In the genomic region with DNA sequence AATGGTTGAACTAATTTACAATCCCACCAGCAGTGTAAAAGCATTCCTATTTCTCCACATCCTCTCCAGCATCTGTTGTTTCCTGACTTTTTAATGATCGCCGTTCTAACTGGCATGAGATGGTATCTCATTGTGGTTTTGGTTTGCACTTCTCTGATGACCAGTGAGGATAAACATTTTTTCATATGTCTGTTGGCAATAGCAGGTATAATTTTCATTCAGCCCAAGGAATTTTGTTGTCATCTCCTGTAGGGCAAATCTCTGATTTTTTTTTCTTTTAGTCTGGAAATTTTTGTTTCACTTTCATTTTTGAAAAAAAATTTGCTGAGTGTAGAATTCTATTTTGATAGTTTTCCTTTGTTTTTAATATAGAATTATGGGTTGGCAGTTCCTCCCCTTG, we compare ENCODE assay signal across 8 cellular contexts.
DNase-seq lines count a peak whose midpoint lies in the region; ATAC-seq, FAIRE-seq and TF ChIP-seq lines count a peak whose summit lies in the region.
"Not testable (repeated sequence)": the region's sequence is repeated elsewhere in the genome, so short reads cannot be mapped to it uniquely, and the experiment has no call there.

No MANE protein-coding gene starts in this region.

- TF ChIP-seq POLR2A in HepG2 (IDR thresholded peaks at IDR 0.05; ENCODE audit: insufficient read depth in 1 of 2, low read depth in 2 of 2, low read length in 2 of 2), result not testable (repeated sequence)

- TF ChIP-seq EP300 in HepG2 (IDR thresholded peaks at IDR 0.05; ENCODE audit: low read depth in 2 of 2, low read length in 2 of 2); HepG2 (CRISPR knock-in tag; IDR thresholded peaks at IDR 0.05; ENCODE audit: borderline replicate concordance): not testable (repeated sequence)

- DNase-seq in CD14-positive monocyte (ENCODE audit: low spot score); WTC11 (ENCODE audit: low spot score); activated T-helper 2 cell treated with anti-CD3 and anti-CD28 coated beads, Interferon-gamma antibody, Interleukin-2, Interleukin-4, amounts not matched to agents 10 μg/mL and 5 μg/mL and 100 μg/mL, durations not matched to agents 14 hours and 24 hours and 36 hours (ENCODE audit: low spot score); brain microvascular endothelial cell; HepG2 (ENCODE audit: low spot score); stimulated activated effector memory CD8-positive, alpha-beta T cell treated with anti-CD3 and anti-CD28 coated beads, Interleukin-12 subunit alpha, Interleukin-12 subunit beta, amount 100 ng/mL, for 72 hours (ENCODE audit: low spot score in 2 of 2): not testable (repeated sequence)
- DNase-seq in H4 (ENCODE audit: low spot score), result peak; percentile 31

- H3K9me3 ChIP-seq in OCI-LY3 (ENCODE audit: insufficient read depth, low read length); HepG2 (ENCODE audit: low read length): not testable (repeated sequence)

- not testable (repeated sequence) for H3K27me3 Mint-ChIP-seq in CD14-positive monocyte (ENCODE audit: low read depth in 3 of 3); WTC11 (ENCODE audit: low read depth); activated T-helper 2 cell treated with anti-CD3 and anti-CD28 coated beads, Interferon-gamma antibody, Interleukin-2, Interleukin-4, amounts not matched to agents 10 μg/mL and 5 μg/mL and 100 μg/mL, durations not matched to agents 14 hours and 24 hours and 36 hours (ENCODE audit: low read depth)

- H3K9me3 Mint-ChIP-seq in CD14-positive monocyte; WTC11; activated T-helper 2 cell treated with anti-CD3 and anti-CD28 coated beads, Interferon-gamma antibody, Interleukin-2, Interleukin-4, amounts not matched to agents 10 μg/mL and 5 μg/mL and 100 μg/mL, durations not matched to agents 14 hours and 24 hours and 36 hours; stimulated activated effector memory CD8-positive, alpha-beta T cell treated with anti-CD3 and anti-CD28 coated beads, Interleukin-12 subunit alpha, Interleukin-12 subunit beta, amount 100 ng/mL, for 72 hours: not testable (repeated sequence)

- not testable (repeated sequence) for H3K79me2 ChIP-seq in OCI-LY3 (ENCODE audit: low read length); HepG2 (ENCODE audit: insufficient read depth, low read length)

- H3K9ac ChIP-seq in OCI-LY3 (ENCODE audit: low read length); HepG2 (ENCODE audit: insufficient read depth, low read depth, low read length): not testable (repeated sequence)

- H3K27me3 ChIP-seq in OCI-LY3 (ENCODE audit: low read depth, low read length); brain microvascular endothelial cell (replicated peaks); HepG2 (ENCODE audit: control insufficient read depth in 1 of 2, insufficient read depth in 2 of 2, low read length in 2 of 2): not testable (repeated sequence)

- not testable (repeated sequence) for TF ChIP-seq CTCF in CD14-positive monocyte (IDR thresholded peaks at IDR 0.05); OCI-LY3 (IDR thresholded peaks at IDR 0.05; ENCODE audit: low read depth, low read length); WTC11 (IDR thresholded peaks at IDR 0.05); brain microvascular endothelial cell (IDR thresholded peaks at IDR 0.05; ENCODE audit: low read depth, low read length, missing control alignments); HepG2 (CRISPR knock-in tag; IDR thresholded peaks at IDR 0.05)

- not testable (repeated sequence) for H3K4me1 ChIP-seq in OCI-LY3 (ENCODE audit: low read length); HepG2 (ENCODE audit: insufficient read depth, low read length)

- peak overlapping the region; percentile 51 to 82 for H3K4me3 Mint-ChIP-seq in CD14-positive monocyte
- H3K4me3 Mint-ChIP-seq in WTC11, result not testable (repeated sequence)
- peak overlapping the region; percentile 74 for H3K4me3 Mint-ChIP-seq in activated T-helper 2 cell treated with anti-CD3 and anti-CD28 coated beads, Interferon-gamma antibody, Interleukin-2, Interleukin-4, amounts not matched to agents 10 μg/mL and 5 μg/mL and 100 μg/mL, durations not matched to agents 14 hours and 24 hours and 36 hours (ENCODE audit: low read depth)
- peak overlapping the region; percentile 41 for H3K4me3 Mint-ChIP-seq in stimulated activated effector memory CD8-positive, alpha-beta T cell treated with anti-CD3 and anti-CD28 coated beads, Interleukin-12 subunit alpha, Interleukin-12 subunit beta, amount 100 ng/mL, for 72 hours

- not testable (repeated sequence) for H3K36me3 ChIP-seq in OCI-LY3 (replicated peaks; ENCODE audit: low read depth, low read length); brain microvascular endothelial cell (replicated peaks); HepG2 (replicated peaks in 1 of 2; ENCODE audit: control insufficient read depth in 1 of 2, insufficient read depth in 2 of 2, low read length in 2 of 2)

- H3K27ac Mint-ChIP-seq in CD14-positive monocyte; activated T-helper 2 cell treated with anti-CD3 and anti-CD28 coated beads, Interferon-gamma antibody, Interleukin-2, Interleukin-4, amounts not matched to agents 10 μg/mL and 5 μg/mL and 100 μg/mL, durations not matched to agents 14 hours and 24 hours and 36 hours: not testable (repeated sequence)
- peak overlapping the region; percentile 64; the same call in 1 of the 2 replicates for H3K27ac Mint-ChIP-seq in WTC11
- peak overlapping the region; percentile 52 for H3K27ac Mint-ChIP-seq in stimulated activated effector memory CD8-positive, alpha-beta T cell treated with anti-CD3 and anti-CD28 coated beads, Interleukin-12 subunit alpha, Interleukin-12 subunit beta, amount 100 ng/mL, for 72 hours

- in situ Hi-C loops in brain microvascular endothelial cell (cut with HindIII; ENCODE audit: low pct_ligation_motif_present, low sequenced_read_pairs); HepG2 (cut with HindIII; ENCODE audit: extremely low pct_ligation_motif_present, low pct_unique_long_range_greater_than_20kb): not testable (repeated sequence)

- intact Hi-C loops in CD14-positive monocyte (cut with micrococcal nuclease); activated T-helper 2 cell treated with anti-CD3 and anti-CD28 coated beads, Interferon-gamma antibody, Interleukin-2, Interleukin-4, amounts not matched to agents 10 μg/mL and 5 μg/mL and 100 μg/mL, durations not matched to agents 14 hours and 24 hours and 36 hours (cut with micrococcal nuclease); HepG2 (cut with micrococcal nuclease; ENCODE audit: unreplicated experiment): not testable (repeated sequence)

- H3K4me1 Mint-ChIP-seq in CD14-positive monocyte; WTC11; activated T-helper 2 cell treated with anti-CD3 and anti-CD28 coated beads, Interferon-gamma antibody, Interleukin-2, Interleukin-4, amounts not matched to agents 10 μg/mL and 5 μg/mL and 100 μg/mL, durations not matched to agents 14 hours and 24 hours and 36 hours (ENCODE audit: low read depth); stimulated activated effector memory CD8-positive, alpha-beta T cell treated with anti-CD3 and anti-CD28 coated beads, Interleukin-12 subunit alpha, Interleukin-12 subunit beta, amount 100 ng/mL, for 72 hours: not testable (repeated sequence)

- not testable (repeated sequence) for H3K27ac ChIP-seq in OCI-LY3 (ENCODE audit: low read length); brain microvascular endothelial cell; HepG2 (ENCODE audit: extremely low read length, insufficient read depth, low read length)

- not testable (repeated sequence) for BruUV-seq in HepG2 (replicated peaks; lab: Mats Ljungman, UMichigan)

- H3K4me3 ChIP-seq in OCI-LY3 (ENCODE audit: low read length), result peak overlapping the region; percentile 67
- peak overlapping the region; percentile 31 for H3K4me3 ChIP-seq in brain microvascular endothelial cell (ENCODE audit: low read depth, low read length)
- H3K4me3 ChIP-seq in HepG2 (replicated peaks in 1 of 3; ENCODE audit: insufficient read depth in 1 of 3, low read depth in 2 of 3, low read length in 3 of 3), result not testable (repeated sequence)

- CTCF ChIA-PET in WTC11 (lab: Charles Lee); HepG2 (lab: Yijun Ruan, JAX; ENCODE audit: low intra/inter-chr PET ratio, low total read pairs): not testable (repeated sequence)

- FAIRE-seq in HepG2 (lab: Jason Lieb, UNC), result not testable (repeated sequence)

- POLR2A ChIA-PET in WTC11 (lab: Charles Lee); HepG2 (lab: Yijun Ruan, JAX): not testable (repeated sequence)

- ATAC-seq in WTC11; HepG2; stimulated activated effector memory CD8-positive, alpha-beta T cell treated with anti-CD3 and anti-CD28 coated beads, Interleukin-12 subunit alpha, Interleukin-12 subunit beta, amount 100 ng/mL, for 72 hours: not testable (repeated sequence)

- 81% methylated on average over 2 of the region's 2 CpGs for WGBS in HepG2 (ENCODE audit: low lambda C conversion rate)

- TF ChIP-seq RAD21 in HepG2 (CRISPR knock-in tag; IDR thresholded peaks at IDR 0.05), result not testable (repeated sequence)

- 0 out of 2 replicates have a peak overlapping the region, but pooled peaks have one; percentile 46 for H2AFZ ChIP-seq in OCI-LY3 (ENCODE audit: low read depth, low read length)
- H2AFZ ChIP-seq in HepG2 (ENCODE audit: low read length), result not testable (repeated sequence)

- peak overlapping the region; percentile 48 for H3K4me2 ChIP-seq in OCI-LY3 (ENCODE audit: low read length)
- H3K4me2 ChIP-seq in HepG2 (ENCODE audit: low read depth, low read length), result not testable (repeated sequence)

- not testable (repeated sequence) for H4K20me1 ChIP-seq in OCI-LY3 (ENCODE audit: insufficient read depth, low read length); HepG2 (ENCODE audit: insufficient read depth, low read length)

- not testable (repeated sequence) for H3K36me3 Mint-ChIP-seq in CD14-positive monocyte; WTC11; activated T-helper 2 cell treated with anti-CD3 and anti-CD28 coated beads, Interferon-gamma antibody, Interleukin-2, Interleukin-4, amounts not matched to agents 10 μg/mL and 5 μg/mL and 100 μg/mL, durations not matched to agents 14 hours and 24 hours and 36 hours (ENCODE audit: low read depth); stimulated activated effector memory CD8-positive, alpha-beta T cell treated with anti-CD3 and anti-CD28 coated beads, Interleukin-12 subunit alpha, Interleukin-12 subunit beta, amount 100 ng/mL, for 72 hours
